ENCODE assay signal across 1 cellular context in the genomic region with DNA sequence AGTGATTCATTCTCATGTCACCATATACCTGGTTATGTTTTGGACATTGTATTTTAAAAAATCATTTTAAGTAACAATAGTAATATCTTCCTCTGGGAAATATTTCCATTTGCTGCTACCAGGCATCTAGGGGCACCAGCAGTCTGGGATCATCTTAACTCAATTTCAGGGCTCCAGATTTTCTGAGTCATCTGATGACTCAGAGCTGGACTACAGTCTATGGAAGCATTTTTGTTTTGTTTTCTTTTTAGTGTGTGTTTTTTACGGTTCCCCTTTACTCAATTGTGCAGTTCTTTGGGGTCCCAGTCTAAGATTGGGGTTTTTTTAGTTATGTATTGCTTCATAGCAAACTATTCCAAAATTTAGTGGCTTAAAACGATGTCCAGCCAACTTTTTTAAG.
TF ChIP-seq lines count a peak whose summit lies in the region.

No MANE protein-coding gene starts in this region.

TF ChIP-seq in K562, 482 proteins besides CTCF, POLR2A, EP300 and RAD21 (continued from another document and continues in another):
- TF ChIP-seq, protein P1, sequence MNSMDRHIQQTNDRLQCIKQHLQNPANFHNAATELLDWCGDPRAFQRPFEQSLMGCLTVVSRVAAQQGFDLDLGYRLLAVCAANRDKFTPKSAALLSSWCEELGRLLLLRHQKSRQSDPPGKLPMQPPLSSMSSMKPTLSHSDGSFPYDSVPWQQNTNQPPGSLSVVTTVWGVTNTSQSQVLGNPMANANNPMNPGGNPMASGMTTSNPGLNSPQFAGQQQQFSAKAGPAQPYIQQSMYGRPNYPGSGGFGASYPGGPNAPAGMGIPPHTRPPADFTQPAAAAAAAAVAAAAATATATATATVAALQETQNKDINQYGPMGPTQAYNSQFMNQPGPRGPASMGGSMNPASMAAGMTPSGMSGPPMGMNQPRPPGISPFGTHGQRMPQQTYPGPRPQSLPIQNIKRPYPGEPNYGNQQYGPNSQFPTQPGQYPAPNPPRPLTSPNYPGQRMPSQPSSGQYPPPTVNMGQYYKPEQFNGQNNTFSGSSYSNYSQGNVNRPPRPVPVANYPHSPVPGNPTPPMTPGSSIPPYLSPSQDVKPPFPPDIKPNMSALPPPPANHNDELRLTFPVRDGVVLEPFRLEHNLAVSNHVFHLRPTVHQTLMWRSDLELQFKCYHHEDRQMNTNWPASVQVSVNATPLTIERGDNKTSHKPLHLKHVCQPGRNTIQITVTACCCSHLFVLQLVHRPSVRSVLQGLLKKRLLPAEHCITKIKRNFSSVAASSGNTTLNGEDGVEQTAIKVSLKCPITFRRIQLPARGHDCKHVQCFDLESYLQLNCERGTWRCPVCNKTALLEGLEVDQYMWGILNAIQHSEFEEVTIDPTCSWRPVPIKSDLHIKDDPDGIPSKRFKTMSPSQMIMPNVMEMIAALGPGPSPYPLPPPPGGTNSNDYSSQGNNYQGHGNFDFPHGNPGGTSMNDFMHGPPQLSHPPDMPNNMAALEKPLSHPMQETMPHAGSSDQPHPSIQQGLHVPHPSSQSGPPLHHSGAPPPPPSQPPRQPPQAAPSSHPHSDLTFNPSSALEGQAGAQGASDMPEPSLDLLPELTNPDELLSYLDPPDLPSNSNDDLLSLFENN (IDR thresholded peaks at IDR 0.05; ENCODE audit: low read depth in 2 of 2, low read length in 2 of 2): 0 out of 4 replicates have a peak, but pooled peaks of 1 of the 2 experiments have one; percentile 13
- 0 out of 2 replicates have a peak, but pooled peaks have one; percentile 6 for TF ChIP-seq NFIC (IDR thresholded peaks at IDR 0.05)
- 0 out of 2 replicates have a peak, but pooled peaks have one; percentile 34 for TF ChIP-seq MTA3 (IDR thresholded peaks at IDR 0.05; ENCODE audit: borderline replicate concordance)
- TF ChIP-seq ZNF3 (CRISPR knock-in tag; IDR thresholded peaks at IDR 0.05): no peak
- TF ChIP-seq, protein P2, sequence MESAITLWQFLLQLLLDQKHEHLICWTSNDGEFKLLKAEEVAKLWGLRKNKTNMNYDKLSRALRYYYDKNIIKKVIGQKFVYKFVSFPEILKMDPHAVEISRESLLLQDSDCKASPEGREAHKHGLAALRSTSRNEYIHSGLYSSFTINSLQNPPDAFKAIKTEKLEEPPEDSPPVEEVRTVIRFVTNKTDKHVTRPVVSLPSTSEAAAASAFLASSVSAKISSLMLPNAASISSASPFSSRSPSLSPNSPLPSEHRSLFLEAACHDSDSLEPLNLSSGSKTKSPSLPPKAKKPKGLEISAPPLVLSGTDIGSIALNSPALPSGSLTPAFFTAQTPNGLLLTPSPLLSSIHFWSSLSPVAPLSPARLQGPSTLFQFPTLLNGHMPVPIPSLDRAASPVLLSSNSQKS (CRISPR knock-in tag; IDR thresholded peaks at IDR 0.05): no peak
- TF ChIP-seq IFI16 (CRISPR knock-in tag; IDR thresholded peaks at IDR 0.05): no peak
- TF ChIP-seq, protein P3, sequence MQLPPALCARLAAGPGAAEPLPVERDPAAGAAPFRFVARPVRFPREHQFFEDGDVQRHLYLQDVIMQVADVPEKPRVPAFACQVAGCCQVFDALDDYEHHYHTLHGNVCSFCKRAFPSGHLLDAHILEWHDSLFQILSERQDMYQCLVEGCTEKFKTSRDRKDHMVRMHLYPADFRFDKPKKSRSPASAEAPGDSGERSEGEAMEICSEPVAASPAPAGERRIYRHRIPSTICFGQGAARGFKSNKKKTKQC (CRISPR knock-in tag; IDR thresholded peaks at IDR 0.05): no peak
- peak; percentile 85 for TF ChIP-seq SMARCE1 (IDR thresholded peaks at IDR 0.05)
- TF ChIP-seq MYBL2 (IDR thresholded peaks at IDR 0.05; ENCODE audit: low read depth): no peak
- TF ChIP-seq MYBL2 (CRISPR knock-in tag; IDR thresholded peaks at IDR 0.05; ENCODE audit: borderline replicate concordance): no peak
- TF ChIP-seq ZNF830 (CRISPR knock-in tag; IDR thresholded peaks at IDR 0.05): no peak
- TF ChIP-seq CAMTA2 (CRISPR knock-in tag; conservative IDR thresholded peaks at IDR 0.05): no peak
- TF ChIP-seq, protein P4, sequence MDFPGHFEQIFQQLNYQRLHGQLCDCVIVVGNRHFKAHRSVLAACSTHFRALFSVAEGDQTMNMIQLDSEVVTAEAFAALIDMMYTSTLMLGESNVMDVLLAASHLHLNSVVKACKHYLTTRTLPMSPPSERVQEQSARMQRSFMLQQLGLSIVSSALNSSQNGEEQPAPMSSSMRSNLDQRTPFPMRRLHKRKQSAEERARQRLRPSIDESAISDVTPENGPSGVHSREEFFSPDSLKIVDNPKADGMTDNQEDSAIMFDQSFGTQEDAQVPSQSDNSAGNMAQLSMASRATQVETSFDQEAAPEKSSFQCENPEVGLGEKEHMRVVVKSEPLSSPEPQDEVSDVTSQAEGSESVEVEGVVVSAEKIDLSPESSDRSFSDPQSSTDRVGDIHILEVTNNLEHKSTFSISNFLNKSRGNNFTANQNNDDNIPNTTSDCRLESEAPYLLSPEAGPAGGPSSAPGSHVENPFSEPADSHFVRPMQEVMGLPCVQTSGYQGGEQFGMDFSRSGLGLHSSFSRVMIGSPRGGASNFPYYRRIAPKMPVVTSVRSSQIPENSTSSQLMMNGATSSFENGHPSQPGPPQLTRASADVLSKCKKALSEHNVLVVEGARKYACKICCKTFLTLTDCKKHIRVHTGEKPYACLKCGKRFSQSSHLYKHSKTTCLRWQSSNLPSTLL (IDR thresholded peaks at IDR 0.05): no peak
- TF ChIP-seq, protein P5, sequence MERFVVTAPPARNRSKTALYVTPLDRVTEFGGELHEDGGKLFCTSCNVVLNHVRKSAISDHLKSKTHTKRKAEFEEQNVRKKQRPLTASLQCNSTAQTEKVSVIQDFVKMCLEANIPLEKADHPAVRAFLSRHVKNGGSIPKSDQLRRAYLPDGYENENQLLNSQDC (CRISPR knock-in tag; IDR thresholded peaks at IDR 0.05): no peak
- TF ChIP-seq TRIM24 (IDR thresholded peaks at IDR 0.05): peak; percentile 97 to 99
- no peak for TF ChIP-seq KLF10 (CRISPR knock-in tag; IDR thresholded peaks at IDR 0.05)
- peak; percentile 84 for TF ChIP-seq NFE2 (IDR thresholded peaks at IDR 0.05; ENCODE audit: low read depth)
- no peak for TF ChIP-seq ZNF445 (CRISPR knock-in tag; IDR thresholded peaks at IDR 0.05; ENCODE audit: low read depth)
- peak; percentile 65 for TF ChIP-seq BRD9 (IDR thresholded peaks at IDR 0.05; ENCODE audit: low read depth, partially characterized antibody)
- no peak for TF ChIP-seq ELF4 (CRISPR knock-in tag; IDR thresholded peaks at IDR 0.05)
- peak; percentile 89 for TF ChIP-seq DPF2 (IDR thresholded peaks at IDR 0.05)
- no peak for TF ChIP-seq ZBED1 (IDR thresholded peaks at IDR 0.05)
- peak; percentile 60; the same call in 1 of the 2 replicates for TF ChIP-seq MAFF (IDR thresholded peaks at IDR 0.05; ENCODE audit: low read length)
- TF ChIP-seq, protein P6, sequence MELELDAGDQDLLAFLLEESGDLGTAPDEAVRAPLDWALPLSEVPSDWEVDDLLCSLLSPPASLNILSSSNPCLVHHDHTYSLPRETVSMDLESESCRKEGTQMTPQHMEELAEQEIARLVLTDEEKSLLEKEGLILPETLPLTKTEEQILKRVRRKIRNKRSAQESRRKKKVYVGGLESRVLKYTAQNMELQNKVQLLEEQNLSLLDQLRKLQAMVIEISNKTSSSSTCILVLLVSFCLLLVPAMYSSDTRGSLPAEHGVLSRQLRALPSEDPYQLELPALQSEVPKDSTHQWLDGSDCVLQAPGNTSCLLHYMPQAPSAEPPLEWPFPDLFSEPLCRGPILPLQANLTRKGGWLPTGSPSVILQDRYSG (tag; conservative IDR thresholded peaks at IDR 0.05; ENCODE audit: low read depth): no peak
- peak; percentile 72 for TF ChIP-seq ZNF316 (IDR thresholded peaks at IDR 0.05)
- peak; percentile 71; the same call in 1 of the 2 replicates for TF ChIP-seq SMARCC2 (IDR thresholded peaks at IDR 0.05; ENCODE audit: low read depth)
- peak; percentile 86 for TF ChIP-seq SMARCA4 (IDR thresholded peaks at IDR 0.05)
- TF ChIP-seq FOXA1 (IDR thresholded peaks at IDR 0.05; ENCODE audit: borderline replicate concordance): no peak
- no peak for TF ChIP-seq MEF2A (IDR thresholded peaks at IDR 0.05; ENCODE audit: control insufficient read depth, low read depth, low read length)
- TF ChIP-seq XRCC4 (IDR thresholded peaks at IDR 0.05; ENCODE audit: extremely low read depth, insufficient read depth, insufficient read length): no peak
- TF ChIP-seq, protein P7, sequence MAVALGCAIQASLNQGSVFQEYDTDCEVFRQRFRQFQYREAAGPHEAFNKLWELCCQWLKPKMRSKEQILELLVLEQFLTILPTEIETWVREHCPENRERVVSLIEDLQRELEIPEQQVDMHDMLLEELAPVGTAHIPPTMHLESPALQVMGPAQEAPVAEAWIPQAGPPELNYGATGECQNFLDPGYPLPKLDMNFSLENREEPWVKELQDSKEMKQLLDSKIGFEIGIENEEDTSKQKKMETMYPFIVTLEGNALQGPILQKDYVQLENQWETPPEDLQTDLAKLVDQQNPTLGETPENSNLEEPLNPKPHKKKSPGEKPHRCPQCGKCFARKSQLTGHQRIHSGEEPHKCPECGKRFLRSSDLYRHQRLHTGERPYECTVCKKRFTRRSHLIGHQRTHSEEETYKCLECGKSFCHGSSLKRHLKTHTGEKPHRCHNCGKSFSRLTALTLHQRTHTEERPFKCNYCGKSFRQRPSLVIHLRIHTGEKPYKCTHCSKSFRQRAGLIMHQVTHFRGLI (CRISPR knock-in tag; IDR thresholded peaks at IDR 0.05): no peak
- TF ChIP-seq ZSCAN29 (IDR thresholded peaks at IDR 0.05): no peak
- TF ChIP-seq, protein P8, sequence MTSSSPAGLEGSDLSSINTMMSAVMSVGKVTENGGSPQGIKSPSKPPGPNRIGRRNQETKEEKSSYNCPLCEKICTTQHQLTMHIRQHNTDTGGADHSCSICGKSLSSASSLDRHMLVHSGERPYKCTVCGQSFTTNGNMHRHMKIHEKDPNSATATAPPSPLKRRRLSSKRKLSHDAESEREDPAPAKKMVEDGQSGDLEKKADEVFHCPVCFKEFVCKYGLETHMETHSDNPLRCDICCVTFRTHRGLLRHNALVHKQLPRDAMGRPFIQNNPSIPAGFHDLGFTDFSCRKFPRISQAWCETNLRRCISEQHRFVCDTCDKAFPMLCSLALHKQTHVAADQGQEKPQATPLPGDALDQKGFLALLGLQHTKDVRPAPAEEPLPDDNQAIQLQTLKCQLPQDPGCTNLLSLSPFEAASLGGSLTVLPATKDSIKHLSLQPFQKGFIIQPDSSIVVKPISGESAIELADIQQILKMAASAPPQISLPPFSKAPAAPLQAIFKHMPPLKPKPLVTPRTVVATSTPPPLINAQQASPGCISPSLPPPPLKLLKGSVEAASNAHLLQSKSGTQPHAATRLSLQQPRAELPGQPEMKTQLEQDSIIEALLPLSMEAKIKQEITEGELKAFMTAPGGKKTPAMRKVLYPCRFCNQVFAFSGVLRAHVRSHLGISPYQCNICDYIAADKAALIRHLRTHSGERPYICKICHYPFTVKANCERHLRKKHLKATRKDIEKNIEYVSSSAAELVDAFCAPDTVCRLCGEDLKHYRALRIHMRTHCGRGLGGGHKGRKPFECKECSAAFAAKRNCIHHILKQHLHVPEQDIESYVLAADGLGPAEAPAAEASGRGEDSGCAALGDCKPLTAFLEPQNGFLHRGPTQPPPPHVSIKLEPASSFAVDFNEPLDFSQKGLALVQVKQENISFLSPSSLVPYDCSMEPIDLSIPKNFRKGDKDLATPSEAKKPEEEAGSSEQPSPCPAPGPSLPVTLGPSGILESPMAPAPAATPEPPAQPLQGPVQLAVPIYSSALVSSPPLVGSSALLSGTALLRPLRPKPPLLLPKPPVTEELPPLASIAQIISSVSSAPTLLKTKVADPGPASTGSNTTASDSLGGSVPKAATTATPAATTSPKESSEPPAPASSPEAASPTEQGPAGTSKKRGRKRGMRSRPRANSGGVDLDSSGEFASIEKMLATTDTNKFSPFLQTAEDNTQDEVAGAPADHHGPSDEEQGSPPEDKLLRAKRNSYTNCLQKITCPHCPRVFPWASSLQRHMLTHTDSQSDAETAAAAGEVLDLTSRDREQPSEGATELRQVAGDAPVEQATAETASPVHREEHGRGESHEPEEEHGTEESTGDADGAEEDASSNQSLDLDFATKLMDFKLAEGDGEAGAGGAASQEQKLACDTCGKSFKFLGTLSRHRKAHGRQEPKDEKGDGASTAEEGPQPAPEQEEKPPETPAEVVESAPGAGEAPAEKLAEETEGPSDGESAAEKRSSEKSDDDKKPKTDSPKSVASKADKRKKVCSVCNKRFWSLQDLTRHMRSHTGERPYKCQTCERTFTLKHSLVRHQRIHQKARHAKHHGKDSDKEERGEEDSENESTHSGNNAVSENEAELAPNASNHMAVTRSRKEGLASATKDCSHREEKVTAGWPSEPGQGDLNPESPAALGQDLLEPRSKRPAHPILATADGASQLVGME (CRISPR knock-in tag; IDR thresholded peaks at IDR 0.05): no peak
- TF ChIP-seq HNRNPH1 (optimal IDR thresholded peaks at IDR 0.05; ENCODE audit: low read depth, low read length): no peak
- TF ChIP-seq PHB (CRISPR knock-in tag; IDR thresholded peaks at IDR 0.05): no peak
- TF ChIP-seq, protein P9, sequence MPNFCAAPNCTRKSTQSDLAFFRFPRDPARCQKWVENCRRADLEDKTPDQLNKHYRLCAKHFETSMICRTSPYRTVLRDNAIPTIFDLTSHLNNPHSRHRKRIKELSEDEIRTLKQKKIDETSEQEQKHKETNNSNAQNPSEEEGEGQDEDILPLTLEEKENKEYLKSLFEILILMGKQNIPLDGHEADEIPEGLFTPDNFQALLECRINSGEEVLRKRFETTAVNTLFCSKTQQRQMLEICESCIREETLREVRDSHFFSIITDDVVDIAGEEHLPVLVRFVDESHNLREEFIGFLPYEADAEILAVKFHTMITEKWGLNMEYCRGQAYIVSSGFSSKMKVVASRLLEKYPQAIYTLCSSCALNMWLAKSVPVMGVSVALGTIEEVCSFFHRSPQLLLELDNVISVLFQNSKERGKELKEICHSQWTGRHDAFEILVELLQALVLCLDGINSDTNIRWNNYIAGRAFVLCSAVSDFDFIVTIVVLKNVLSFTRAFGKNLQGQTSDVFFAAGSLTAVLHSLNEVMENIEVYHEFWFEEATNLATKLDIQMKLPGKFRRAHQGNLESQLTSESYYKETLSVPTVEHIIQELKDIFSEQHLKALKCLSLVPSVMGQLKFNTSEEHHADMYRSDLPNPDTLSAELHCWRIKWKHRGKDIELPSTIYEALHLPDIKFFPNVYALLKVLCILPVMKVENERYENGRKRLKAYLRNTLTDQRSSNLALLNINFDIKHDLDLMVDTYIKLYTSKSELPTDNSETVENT (CRISPR knock-in tag; IDR thresholded peaks at IDR 0.05): no peak
